ENCODE assay signal across 8 cellular contexts in the genomic region with DNA sequence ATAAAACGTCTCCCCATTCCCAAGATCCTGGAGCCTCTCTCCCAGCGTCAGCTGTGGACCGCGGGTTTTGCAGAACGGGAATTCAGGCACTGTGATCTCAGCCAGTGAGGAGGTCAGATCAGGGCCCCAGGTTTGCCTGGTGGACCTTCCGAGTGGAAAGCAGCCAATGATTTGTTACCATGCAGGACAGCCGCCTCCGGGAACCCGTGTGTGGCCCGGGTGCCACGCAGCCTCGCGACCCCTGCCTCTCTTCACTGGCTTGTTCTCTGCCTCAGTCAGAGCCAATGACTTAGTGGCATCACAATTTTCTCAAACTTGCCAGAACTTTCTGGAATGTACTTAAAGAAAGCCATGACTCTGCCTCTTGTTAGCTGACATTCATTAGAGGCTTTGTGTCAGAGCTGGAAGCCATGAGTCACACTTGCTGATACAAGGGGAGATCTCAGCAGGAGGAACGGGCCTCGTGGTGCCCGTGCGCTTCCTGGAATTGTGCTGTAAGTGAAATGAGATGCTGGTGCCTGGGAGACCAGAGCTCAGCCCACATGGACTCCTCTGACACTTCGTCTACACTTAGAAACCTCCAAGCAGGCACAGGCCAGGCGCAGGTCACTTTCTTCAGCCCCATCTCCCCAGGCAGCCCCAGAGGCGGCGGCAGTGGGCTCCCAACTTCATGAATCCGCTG.
DNase-seq lines count a peak whose midpoint lies in the region; TF ChIP-seq lines count a peak whose summit lies in the region.

No MANE protein-coding gene starts in this region.

- H3K4me1 ChIP-seq in tibial artery = peaks cover 0 to 27% (median 12%) of the 10 kb centered on the region in 4 donors

- H3K27ac ChIP-seq in angular gyrus (ENCODE audit: low read depth, low read length) = peak overlapping the region; percentile 43
- peak overlapping the region; percentile 37 to 59 for H3K27ac ChIP-seq in tibial artery

- no peak for TF ChIP-seq CTCF in tibial artery (IDR thresholded peaks at IDR 0.05)

- no peaks in the 10 kb centered on the region for H3K9me3 ChIP-seq in tibial artery

- peak; percentile 27 to 40 for DNase-seq in activated T-cell treated with anti-CD3 and anti-CD28 coated beads, Interleukin-2, amount 50 U/mL, for 48 hours
- no peak for DNase-seq in activated T-cell treated with anti-CD3 and anti-CD28 coated beads, Interleukin-2, amount 50 U/mL, for 1 hour
- DNase-seq in islet precursor cell (peak; percentile 96), tibial artery (peak; percentile 80 to 84), SK-N-DZ (ENCODE audit: low spot score) (no peak), SHP77 treated with DMSO at 0.1 percent for 48 hours (lab: John Stamatoyannopoulos, UW) (no peak), NOMO-1 treated with dmso at 0.1 percent for 144 hours (lab: John Stamatoyannopoulos, UW; ENCODE audit: unreplicated experiment) (no peak)

- H3K27me3 ChIP-seq in tibial artery = no peaks in the 10 kb centered on the region

- H3K4me3 ChIP-seq in tibial artery = peak overlapping the region; percentile 5 to 8

- H3K36me3 ChIP-seq in tibial artery = no peaks in the 10 kb centered on the region

- intact Hi-C loops in tibial artery (cut with DNase I; ENCODE audit: low total_unique reads) = no loop called here

Comparison
In these comparisons a context has a peak if more than half of its experiments do, and no peak if none do; other contexts are left out.
1. DNase-seq: peak in activated T-cell treated with anti-CD3 and anti-CD28 coated beads, Interleukin-2, amount 50 U/mL, for 48 hours (2 of 2), islet precursor cell (single experiment) and tibial artery (2 of 2); none in activated T-cell treated with anti-CD3 and anti-CD28 coated beads, Interleukin-2, amount 50 U/mL, for 1 hour (single experiment), SK-N-DZ (single experiment), SHP77 treated with DMSO at 0.1 percent for 48 hours (single experiment) and NOMO-1 treated with dmso at 0.1 percent for 144 hours (single experiment).